1 cellular context compared by ENCODE assay signal in the genomic region with DNA sequence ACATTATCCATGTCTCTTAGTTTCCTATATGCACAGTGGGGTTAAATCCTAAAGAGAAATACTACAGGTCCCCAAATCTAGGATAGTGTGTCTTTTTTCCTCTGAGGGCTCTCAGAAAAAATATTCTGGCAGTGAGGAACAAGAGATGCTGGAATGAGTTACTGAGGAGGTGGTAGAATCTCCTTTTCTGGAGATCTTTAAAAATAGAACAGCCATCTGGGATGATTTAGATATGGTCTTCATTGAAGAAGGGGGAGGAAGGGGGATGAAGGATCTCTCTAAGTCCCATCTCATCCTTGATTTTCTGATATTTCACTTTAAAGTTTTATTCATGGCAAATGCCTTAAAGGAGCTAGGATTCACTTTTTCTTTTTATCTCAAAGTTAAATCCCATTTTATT.
TF ChIP-seq lines count a peak whose summit lies in the region.

No MANE protein-coding gene starts in this region.

TF ChIP-seq in IMR-90, 13 proteins besides CTCF, POLR2A, EP300 and RAD21:
- TF ChIP-seq CHD1 (IDR thresholded peaks at IDR 0.05; ENCODE audit: low read depth, low read length) = no peak
- no peak for TF ChIP-seq FOS (IDR thresholded peaks at IDR 0.05; ENCODE audit: low read depth, low read length)
- TF ChIP-seq SMC3 (IDR thresholded peaks at IDR 0.05; ENCODE audit: low read depth, low read length) = no peak
- TF ChIP-seq CEBPB (IDR thresholded peaks at IDR 0.05; ENCODE audit: low read depth, low read length) = no peak
- TF ChIP-seq ELK1 (IDR thresholded peaks at IDR 0.05; ENCODE audit: borderline replicate concordance, low read depth, low read length) = no peak
- no peak for TF ChIP-seq BHLHE40 (IDR thresholded peaks at IDR 0.05; ENCODE audit: low read depth, low read length)
- TF ChIP-seq NFE2L2 (IDR thresholded peaks at IDR 0.05; ENCODE audit: low read depth, low read length) = no peak
- no peak for TF ChIP-seq RCOR1 (IDR thresholded peaks at IDR 0.05; ENCODE audit: insufficient replicate concordance, low read length)
- TF ChIP-seq MAZ (IDR thresholded peaks at IDR 0.05; ENCODE audit: borderline replicate concordance, low read depth, low read length) = no peak
- TF ChIP-seq MAFK (IDR thresholded peaks at IDR 0.05; ENCODE audit: low read depth, low read length) = no peak
- TF ChIP-seq RFX5 (IDR thresholded peaks at IDR 0.05; ENCODE audit: low read depth, low read length) = no peak
- no peak for TF ChIP-seq MXI1 (IDR thresholded peaks at IDR 0.05; ENCODE audit: borderline replicate concordance, low read depth, low read length)
- TF ChIP-seq, protein P1, sequence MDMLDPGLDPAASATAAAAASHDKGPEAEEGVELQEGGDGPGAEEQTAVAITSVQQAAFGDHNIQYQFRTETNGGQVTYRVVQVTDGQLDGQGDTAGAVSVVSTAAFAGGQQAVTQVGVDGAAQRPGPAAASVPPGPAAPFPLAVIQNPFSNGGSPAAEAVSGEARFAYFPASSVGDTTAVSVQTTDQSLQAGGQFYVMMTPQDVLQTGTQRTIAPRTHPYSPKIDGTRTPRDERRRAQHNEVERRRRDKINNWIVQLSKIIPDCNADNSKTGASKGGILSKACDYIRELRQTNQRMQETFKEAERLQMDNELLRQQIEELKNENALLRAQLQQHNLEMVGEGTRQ (IDR thresholded peaks at IDR 0.05; ENCODE audit: low read depth, low read length) = no peak
